Comparison of ENCODE assay signal across 1 cellular context in the genomic region with DNA sequence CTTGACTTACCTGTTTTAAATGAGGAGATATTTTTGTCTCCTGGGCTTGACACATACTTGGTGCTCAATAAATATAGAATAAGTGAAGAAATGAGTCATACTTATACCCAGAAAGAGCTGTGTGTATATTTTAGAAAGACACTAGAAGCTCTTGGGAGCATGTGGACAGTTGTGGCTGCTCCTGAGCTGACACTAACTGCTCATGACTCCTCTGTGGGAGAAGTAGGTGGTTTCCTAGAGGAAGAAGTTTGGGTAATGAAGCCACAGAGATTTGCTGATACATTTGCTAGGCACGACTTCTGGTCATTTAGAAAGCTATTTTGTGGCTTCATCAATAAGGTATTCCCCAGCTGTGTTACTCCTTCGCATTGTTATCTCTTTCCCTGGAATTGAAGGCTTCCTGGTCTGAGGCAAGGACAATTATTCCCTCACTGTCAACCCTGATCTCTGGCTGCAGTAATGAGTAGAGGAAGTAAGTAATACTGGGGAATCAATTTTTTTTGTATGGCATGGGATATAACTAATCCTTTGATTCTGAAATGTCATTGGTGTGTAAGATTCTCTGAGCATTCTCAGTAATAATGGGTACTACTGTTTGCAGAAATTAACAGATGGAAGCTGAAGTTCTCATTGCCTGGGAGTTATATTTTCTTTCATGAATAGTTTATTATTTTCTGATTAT.
TF ChIP-seq lines count a peak whose summit lies in the region.

No MANE protein-coding gene starts in this region.

TF ChIP-seq in SK-N-SH, 30 proteins besides CTCF, POLR2A, EP300 and RAD21 (continued from another document):
- TF ChIP-seq, protein P1, sequence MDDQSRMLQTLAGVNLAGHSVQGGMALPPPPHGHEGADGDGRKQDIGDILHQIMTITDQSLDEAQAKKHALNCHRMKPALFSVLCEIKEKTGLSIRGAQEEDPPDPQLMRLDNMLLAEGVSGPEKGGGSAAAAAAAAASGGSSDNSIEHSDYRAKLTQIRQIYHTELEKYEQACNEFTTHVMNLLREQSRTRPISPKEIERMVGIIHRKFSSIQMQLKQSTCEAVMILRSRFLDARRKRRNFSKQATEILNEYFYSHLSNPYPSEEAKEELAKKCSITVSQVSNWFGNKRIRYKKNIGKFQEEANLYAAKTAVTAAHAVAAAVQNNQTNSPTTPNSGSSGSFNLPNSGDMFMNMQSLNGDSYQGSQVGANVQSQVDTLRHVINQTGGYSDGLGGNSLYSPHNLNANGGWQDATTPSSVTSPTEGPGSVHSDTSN (IDR thresholded peaks at IDR 0.05) = peak; percentile 66
- peak; percentile 73 for TF ChIP-seq TCF12 (IDR thresholded peaks at IDR 0.05)
TF ChIP-seq in SK-N-SH: peak in this region for 14.
